Comparison of ENCODE assay signal across 2 cellular contexts in the genomic region with DNA sequence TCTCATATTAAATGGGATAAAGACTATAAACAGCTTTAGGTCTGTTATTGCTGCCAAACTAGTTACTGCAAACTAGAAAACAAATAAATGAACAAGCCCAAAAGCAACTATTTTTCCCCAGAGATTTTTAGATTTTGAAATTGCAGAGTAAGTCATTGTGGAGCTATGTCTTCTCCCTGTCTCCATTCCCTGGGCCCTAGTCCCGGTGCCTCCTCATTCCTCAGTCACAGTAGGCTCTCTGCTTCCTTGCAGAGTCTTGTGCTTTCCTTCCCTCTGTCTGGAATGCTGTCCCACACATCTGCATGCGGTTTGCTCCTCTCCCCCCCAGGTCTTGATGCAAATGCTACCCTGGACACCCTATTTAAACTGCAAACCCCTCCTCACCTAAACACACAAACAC.
TF ChIP-seq lines count a peak whose summit lies in the region.

No MANE protein-coding gene starts in this region.

TF ChIP-seq in GM23338, 12 proteins besides CTCF, POLR2A, EP300 and RAD21 (continues in another document):
- no peak for TF ChIP-seq ZNF331 (CRISPR knock-in tag; IDR thresholded peaks at IDR 0.05; ENCODE audit: low read depth)
- no peak for TF ChIP-seq EZH2 (IDR thresholded peaks at IDR 0.05; ENCODE audit: low read depth, unreplicated experiment)
- TF ChIP-seq, protein P1, sequence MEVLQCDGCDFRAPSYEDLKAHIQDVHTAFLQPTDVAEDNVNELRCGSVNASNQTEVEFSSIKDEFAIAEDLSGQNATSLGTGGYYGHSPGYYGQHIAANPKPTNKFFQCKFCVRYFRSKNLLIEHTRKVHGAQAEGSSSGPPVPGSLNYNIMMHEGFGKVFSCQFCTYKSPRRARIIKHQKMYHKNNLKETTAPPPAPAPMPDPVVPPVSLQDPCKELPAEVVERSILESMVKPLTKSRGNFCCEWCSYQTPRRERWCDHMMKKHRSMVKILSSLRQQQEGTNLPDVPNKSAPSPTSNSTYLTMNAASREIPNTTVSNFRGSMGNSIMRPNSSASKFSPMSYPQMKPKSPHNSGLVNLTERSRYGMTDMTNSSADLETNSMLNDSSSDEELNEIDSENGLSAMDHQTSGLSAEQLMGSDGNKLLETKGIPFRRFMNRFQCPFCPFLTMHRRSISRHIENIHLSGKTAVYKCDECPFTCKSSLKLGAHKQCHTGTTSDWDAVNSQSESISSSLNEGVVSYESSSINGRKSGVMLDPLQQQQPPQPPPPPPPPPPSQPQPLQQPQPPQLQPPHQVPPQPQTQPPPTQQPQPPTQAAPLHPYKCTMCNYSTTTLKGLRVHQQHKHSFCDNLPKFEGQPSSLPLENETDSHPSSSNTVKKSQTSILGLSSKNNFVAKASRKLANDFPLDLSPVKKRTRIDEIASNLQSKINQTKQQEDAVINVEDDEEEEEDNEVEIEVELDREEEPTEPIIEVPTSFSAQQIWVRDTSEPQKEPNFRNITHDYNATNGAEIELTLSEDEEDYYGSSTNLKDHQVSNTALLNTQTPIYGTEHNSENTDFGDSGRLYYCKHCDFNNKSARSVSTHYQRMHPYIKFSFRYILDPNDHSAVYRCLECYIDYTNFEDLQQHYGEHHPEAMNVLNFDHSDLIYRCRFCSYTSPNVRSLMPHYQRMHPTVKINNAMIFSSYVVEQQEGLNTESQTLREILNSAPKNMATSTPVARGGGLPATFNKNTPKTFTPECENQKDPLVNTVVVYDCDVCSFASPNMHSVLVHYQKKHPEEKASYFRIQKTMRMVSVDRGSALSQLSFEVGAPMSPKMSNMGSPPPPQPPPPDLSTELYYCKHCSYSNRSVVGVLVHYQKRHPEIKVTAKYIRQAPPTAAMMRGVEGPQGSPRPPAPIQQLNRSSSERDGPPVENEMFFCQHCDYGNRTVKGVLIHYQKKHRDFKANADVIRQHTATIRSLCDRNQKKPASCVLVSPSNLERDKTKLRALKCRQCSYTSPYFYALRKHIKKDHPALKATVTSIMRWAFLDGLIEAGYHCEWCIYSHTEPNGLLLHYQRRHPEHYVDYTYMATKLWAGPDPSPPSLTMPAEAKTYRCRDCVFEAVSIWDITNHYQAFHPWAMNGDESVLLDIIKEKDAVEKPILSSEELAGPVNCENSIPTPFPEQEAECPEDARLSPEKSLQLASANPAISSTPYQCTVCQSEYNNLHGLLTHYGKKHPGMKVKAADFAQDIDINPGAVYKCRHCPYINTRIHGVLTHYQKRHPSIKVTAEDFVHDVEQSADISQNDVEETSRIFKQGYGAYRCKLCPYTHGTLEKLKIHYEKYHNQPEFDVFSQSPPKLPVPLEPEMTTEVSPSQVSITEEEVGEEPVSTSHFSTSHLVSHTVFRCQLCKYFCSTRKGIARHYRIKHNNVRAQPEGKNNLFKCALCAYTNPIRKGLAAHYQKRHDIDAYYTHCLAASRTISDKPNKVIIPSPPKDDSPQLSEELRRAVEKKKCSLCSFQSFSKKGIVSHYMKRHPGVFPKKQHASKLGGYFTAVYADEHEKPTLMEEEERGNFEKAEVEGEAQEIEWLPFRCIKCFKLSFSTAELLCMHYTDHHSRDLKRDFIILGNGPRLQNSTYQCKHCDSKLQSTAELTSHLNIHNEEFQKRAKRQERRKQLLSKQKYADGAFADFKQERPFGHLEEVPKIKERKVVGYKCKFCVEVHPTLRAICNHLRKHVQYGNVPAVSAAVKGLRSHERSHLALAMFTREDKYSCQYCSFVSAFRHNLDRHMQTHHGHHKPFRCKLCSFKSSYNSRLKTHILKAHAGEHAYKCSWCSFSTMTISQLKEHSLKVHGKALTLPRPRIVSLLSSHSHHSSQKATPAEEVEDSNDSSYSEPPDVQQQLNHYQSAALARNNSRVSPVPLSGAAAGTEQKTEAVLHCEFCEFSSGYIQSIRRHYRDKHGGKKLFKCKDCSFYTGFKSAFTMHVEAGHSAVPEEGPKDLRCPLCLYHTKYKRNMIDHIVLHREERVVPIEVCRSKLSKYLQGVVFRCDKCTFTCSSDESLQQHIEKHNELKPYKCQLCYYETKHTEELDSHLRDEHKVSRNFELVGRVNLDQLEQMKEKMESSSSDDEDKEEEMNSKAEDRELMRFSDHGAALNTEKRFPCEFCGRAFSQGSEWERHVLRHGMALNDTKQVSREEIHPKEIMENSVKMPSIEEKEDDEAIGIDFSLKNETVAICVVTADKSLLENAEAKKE (CRISPR knock-in tag; IDR thresholded peaks at IDR 0.05), result no peak
- TF ChIP-seq POLR2AphosphoS5 (IDR thresholded peaks at IDR 0.05; ENCODE audit: low read depth), result no peak
- TF ChIP-seq, protein P2, sequence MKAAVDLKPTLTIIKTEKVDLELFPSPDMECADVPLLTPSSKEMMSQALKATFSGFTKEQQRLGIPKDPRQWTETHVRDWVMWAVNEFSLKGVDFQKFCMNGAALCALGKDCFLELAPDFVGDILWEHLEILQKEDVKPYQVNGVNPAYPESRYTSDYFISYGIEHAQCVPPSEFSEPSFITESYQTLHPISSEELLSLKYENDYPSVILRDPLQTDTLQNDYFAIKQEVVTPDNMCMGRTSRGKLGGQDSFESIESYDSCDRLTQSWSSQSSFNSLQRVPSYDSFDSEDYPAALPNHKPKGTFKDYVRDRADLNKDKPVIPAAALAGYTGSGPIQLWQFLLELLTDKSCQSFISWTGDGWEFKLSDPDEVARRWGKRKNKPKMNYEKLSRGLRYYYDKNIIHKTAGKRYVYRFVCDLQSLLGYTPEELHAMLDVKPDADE (IDR thresholded peaks at IDR 0.05), result no peak
- TF ChIP-seq, protein P3, sequence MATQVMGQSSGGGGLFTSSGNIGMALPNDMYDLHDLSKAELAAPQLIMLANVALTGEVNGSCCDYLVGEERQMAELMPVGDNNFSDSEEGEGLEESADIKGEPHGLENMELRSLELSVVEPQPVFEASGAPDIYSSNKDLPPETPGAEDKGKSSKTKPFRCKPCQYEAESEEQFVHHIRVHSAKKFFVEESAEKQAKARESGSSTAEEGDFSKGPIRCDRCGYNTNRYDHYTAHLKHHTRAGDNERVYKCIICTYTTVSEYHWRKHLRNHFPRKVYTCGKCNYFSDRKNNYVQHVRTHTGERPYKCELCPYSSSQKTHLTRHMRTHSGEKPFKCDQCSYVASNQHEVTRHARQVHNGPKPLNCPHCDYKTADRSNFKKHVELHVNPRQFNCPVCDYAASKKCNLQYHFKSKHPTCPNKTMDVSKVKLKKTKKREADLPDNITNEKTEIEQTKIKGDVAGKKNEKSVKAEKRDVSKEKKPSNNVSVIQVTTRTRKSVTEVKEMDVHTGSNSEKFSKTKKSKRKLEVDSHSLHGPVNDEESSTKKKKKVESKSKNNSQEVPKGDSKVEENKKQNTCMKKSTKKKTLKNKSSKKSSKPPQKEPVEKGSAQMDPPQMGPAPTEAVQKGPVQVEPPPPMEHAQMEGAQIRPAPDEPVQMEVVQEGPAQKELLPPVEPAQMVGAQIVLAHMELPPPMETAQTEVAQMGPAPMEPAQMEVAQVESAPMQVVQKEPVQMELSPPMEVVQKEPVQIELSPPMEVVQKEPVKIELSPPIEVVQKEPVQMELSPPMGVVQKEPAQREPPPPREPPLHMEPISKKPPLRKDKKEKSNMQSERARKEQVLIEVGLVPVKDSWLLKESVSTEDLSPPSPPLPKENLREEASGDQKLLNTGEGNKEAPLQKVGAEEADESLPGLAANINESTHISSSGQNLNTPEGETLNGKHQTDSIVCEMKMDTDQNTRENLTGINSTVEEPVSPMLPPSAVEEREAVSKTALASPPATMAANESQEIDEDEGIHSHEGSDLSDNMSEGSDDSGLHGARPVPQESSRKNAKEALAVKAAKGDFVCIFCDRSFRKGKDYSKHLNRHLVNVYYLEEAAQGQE (IDR thresholded peaks at IDR 0.05; ENCODE audit: unreplicated experiment), result no peak
- no peak for TF ChIP-seq CREB1 (CRISPR knock-in tag; IDR thresholded peaks at IDR 0.05; ENCODE audit: low read depth)
- no peak for TF ChIP-seq EZH2phosphoT487 (IDR thresholded peaks at IDR 0.05; ENCODE audit: unreplicated experiment)
- TF ChIP-seq STAT1 (IDR thresholded peaks at IDR 0.05; ENCODE audit: unreplicated experiment), result no peak
- no peak for TF ChIP-seq ZNF114 (CRISPR knock-in tag; IDR thresholded peaks at IDR 0.05)

TF ChIP-seq in WTC11, 78 proteins besides CTCF, POLR2A, EP300 and RAD21 (continues in another document):
- TF ChIP-seq, protein P4, sequence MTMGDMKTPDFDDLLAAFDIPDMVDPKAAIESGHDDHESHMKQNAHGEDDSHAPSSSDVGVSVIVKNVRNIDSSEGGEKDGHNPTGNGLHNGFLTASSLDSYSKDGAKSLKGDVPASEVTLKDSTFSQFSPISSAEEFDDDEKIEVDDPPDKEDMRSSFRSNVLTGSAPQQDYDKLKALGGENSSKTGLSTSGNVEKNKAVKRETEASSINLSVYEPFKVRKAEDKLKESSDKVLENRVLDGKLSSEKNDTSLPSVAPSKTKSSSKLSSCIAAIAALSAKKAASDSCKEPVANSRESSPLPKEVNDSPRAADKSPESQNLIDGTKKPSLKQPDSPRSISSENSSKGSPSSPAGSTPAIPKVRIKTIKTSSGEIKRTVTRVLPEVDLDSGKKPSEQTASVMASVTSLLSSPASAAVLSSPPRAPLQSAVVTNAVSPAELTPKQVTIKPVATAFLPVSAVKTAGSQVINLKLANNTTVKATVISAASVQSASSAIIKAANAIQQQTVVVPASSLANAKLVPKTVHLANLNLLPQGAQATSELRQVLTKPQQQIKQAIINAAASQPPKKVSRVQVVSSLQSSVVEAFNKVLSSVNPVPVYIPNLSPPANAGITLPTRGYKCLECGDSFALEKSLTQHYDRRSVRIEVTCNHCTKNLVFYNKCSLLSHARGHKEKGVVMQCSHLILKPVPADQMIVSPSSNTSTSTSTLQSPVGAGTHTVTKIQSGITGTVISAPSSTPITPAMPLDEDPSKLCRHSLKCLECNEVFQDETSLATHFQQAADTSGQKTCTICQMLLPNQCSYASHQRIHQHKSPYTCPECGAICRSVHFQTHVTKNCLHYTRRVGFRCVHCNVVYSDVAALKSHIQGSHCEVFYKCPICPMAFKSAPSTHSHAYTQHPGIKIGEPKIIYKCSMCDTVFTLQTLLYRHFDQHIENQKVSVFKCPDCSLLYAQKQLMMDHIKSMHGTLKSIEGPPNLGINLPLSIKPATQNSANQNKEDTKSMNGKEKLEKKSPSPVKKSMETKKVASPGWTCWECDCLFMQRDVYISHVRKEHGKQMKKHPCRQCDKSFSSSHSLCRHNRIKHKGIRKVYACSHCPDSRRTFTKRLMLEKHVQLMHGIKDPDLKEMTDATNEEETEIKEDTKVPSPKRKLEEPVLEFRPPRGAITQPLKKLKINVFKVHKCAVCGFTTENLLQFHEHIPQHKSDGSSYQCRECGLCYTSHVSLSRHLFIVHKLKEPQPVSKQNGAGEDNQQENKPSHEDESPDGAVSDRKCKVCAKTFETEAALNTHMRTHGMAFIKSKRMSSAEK (CRISPR knock-in tag; IDR thresholded peaks at IDR 0.05; ENCODE audit: borderline replicate concordance), result no peak
- TF ChIP-seq ZNF396 (CRISPR knock-in tag; IDR thresholded peaks at IDR 0.05; ENCODE audit: borderline replicate concordance) (no peak), ATF1 (CRISPR knock-in tag; IDR thresholded peaks at IDR 0.05) (no peak), PRRX2 (CRISPR knock-in tag; IDR thresholded peaks at IDR 0.05) (no peak), OVOL2 (CRISPR knock-in tag; IDR thresholded peaks at IDR 0.05; ENCODE audit: borderline replicate concordance) (no peak), GRHL2 (CRISPR knock-in tag; IDR thresholded peaks at IDR 0.05; ENCODE audit: insufficient replicate concordance, severe bottlenecking) (no peak), RORB (CRISPR knock-in tag; IDR thresholded peaks at IDR 0.05) (no peak), HMGA2 (CRISPR knock-in tag; IDR thresholded peaks at IDR 0.05) (no peak), ZNF121 (CRISPR knock-in tag; IDR thresholded peaks at IDR 0.05) (no peak), ZNF138 (CRISPR knock-in tag; conservative IDR thresholded peaks at IDR 0.05) (no peak)
- TF ChIP-seq, protein P5, sequence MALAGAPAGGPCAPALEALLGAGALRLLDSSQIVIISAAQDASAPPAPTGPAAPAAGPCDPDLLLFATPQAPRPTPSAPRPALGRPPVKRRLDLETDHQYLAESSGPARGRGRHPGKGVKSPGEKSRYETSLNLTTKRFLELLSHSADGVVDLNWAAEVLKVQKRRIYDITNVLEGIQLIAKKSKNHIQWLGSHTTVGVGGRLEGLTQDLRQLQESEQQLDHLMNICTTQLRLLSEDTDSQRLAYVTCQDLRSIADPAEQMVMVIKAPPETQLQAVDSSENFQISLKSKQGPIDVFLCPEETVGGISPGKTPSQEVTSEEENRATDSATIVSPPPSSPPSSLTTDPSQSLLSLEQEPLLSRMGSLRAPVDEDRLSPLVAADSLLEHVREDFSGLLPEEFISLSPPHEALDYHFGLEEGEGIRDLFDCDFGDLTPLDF (CRISPR knock-in tag; IDR thresholded peaks at IDR 0.05), result no peak
- TF ChIP-seq, protein P6, sequence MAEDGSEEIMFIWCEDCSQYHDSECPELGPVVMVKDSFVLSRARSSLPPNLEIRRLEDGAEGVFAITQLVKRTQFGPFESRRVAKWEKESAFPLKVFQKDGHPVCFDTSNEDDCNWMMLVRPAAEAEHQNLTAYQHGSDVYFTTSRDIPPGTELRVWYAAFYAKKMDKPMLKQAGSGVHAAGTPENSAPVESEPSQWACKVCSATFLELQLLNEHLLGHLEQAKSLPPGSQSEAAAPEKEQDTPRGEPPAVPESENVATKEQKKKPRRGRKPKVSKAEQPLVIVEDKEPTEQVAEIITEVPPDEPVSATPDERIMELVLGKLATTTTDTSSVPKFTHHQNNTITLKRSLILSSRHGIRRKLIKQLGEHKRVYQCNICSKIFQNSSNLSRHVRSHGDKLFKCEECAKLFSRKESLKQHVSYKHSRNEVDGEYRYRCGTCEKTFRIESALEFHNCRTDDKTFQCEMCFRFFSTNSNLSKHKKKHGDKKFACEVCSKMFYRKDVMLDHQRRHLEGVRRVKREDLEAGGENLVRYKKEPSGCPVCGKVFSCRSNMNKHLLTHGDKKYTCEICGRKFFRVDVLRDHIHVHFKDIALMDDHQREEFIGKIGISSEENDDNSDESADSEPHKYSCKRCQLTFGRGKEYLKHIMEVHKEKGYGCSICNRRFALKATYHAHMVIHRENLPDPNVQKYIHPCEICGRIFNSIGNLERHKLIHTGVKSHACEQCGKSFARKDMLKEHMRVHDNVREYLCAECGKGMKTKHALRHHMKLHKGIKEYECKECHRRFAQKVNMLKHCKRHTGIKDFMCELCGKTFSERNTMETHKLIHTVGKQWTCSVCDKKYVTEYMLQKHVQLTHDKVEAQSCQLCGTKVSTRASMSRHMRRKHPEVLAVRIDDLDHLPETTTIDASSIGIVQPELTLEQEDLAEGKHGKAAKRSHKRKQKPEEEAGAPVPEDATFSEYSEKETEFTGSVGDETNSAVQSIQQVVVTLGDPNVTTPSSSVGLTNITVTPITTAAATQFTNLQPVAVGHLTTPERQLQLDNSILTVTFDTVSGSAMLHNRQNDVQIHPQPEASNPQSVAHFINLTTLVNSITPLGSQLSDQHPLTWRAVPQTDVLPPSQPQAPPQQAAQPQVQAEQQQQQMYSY (CRISPR knock-in tag; IDR thresholded peaks at IDR 0.05), result no peak
- TF ChIP-seq, protein P7, sequence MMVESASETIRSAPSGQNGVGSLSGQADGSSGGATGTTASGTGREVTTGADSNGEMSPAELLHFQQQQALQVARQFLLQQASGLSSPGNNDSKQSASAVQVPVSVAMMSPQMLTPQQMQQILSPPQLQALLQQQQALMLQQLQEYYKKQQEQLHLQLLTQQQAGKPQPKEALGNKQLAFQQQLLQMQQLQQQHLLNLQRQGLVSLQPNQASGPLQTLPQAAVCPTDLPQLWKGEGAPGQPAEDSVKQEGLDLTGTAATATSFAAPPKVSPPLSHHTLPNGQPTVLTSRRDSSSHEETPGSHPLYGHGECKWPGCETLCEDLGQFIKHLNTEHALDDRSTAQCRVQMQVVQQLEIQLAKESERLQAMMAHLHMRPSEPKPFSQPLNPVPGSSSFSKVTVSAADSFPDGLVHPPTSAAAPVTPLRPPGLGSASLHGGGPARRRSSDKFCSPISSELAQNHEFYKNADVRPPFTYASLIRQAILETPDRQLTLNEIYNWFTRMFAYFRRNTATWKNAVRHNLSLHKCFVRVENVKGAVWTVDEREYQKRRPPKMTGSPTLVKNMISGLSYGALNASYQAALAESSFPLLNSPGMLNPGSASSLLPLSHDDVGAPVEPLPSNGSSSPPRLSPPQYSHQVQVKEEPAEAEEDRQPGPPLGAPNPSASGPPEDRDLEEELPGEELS (CRISPR knock-in tag; IDR thresholded peaks at IDR 0.05), result no peak
- TF ChIP-seq, protein P8, sequence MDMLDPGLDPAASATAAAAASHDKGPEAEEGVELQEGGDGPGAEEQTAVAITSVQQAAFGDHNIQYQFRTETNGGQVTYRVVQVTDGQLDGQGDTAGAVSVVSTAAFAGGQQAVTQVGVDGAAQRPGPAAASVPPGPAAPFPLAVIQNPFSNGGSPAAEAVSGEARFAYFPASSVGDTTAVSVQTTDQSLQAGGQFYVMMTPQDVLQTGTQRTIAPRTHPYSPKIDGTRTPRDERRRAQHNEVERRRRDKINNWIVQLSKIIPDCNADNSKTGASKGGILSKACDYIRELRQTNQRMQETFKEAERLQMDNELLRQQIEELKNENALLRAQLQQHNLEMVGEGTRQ (CRISPR knock-in tag; IDR thresholded peaks at IDR 0.05), result no peak
